In the genomic region with DNA sequence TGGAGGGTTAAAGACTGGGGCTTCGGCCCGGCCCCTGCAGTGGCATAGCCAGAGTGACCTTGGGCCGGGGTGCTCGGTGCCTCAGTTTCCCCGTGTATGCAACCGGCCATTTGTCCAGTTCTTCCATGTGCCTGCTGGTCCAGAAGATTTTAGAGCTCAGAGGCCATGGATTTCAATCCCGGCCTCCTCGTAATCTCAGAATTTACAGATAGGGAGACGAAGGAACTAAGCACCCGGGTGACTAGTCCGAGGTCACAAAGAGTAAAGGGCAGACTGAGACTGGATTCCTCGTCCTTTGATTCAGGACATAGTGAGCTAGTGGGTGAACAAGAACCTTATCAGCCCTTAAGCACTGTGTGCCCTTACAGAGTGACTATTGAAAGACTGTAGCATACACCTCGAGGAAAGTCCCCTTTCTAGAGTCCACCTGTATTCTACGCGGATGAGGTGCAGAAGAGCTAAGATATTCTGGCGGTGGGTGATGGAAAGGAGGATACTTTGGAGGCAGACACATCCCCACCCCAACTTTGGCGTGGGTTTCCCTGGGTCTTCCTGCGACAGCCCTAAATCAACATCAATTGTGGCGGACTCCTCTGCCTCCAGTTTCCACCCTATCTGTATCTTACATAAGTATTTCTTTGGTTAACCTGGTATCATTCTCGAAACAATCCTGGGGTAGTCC, we compare ENCODE assay signal across 8 cellular contexts. TPM values are rescaled to one million over a fixed set of nuclear protein-coding genes. Genes with fewer than 3 reads are reported as not detected.
DNase-seq lines count a peak whose midpoint lies in the region; ATAC-seq and TF ChIP-seq lines count a peak whose summit lies in the region.

No MANE protein-coding gene starts in this region.

- no peaks in the 10 kb centered on the region for H3K9me3 Mint-ChIP-seq in stimulated activated naive CD8-positive, alpha-beta T cell treated with anti-CD3 and anti-CD28 coated beads, Interleukin-15, Interleukin-2, amounts not matched to agents 100 ng/mL and 50 ng/mL, for 24 hours
- H3K9me3 Mint-ChIP-seq in activated T-cell treated with anti-CD3 and anti-CD28 coated beads, Interleukin-2, amount 50 U/mL, for 4 hours: no peaks in the 10 kb centered on the region

- H3K36me3 ChIP-seq in left ventricle myocardium inferior (peaks cover 9% of the 10 kb centered on the region), sigmoid colon (no peaks in the 10 kb centered on the region)

- no peak for TF ChIP-seq EP300 in sigmoid colon (IDR thresholded peaks at IDR 0.05)

- H3K9me3 ChIP-seq in left ventricle myocardium inferior (replicated peaks) (no peaks in the 10 kb centered on the region), sigmoid colon (no peaks in the 10 kb centered on the region)

- peak overlapping the region; percentile 98 for H3K4me3 Mint-ChIP-seq in stimulated activated naive CD8-positive, alpha-beta T cell treated with anti-CD3 and anti-CD28 coated beads, Interleukin-15, Interleukin-2, amounts not matched to agents 100 ng/mL and 50 ng/mL, for 24 hours
- H3K4me3 Mint-ChIP-seq in activated T-cell treated with anti-CD3 and anti-CD28 coated beads, Interleukin-2, amount 50 U/mL, for 4 hours: peak overlapping the region; percentile 97

- TF ChIP-seq CTCF in left ventricle myocardium inferior (IDR thresholded peaks at IDR 0.05; ENCODE audit: borderline replicate concordance) (no peak), sigmoid colon (IDR thresholded peaks at IDR 0.05) (no peak)

- H3K27me3 Mint-ChIP-seq in stimulated activated naive CD8-positive, alpha-beta T cell treated with anti-CD3 and anti-CD28 coated beads, Interleukin-15, Interleukin-2, amounts not matched to agents 100 ng/mL and 50 ng/mL, for 24 hours: no peaks in the 10 kb centered on the region
- no peaks in the 10 kb centered on the region for H3K27me3 Mint-ChIP-seq in activated T-cell treated with anti-CD3 and anti-CD28 coated beads, Interleukin-2, amount 50 U/mL, for 4 hours (ENCODE audit: low read depth)

- WGBS in sigmoid colon, 2 donors: 3 to 16% methylated on average over 20 of the region's 20 CpGs

- H3K4me1 ChIP-seq in left ventricle myocardium inferior (peaks cover 83% of the 10 kb centered on the region), sigmoid colon (peaks cover 0 to 46% (median 28%) of the 10 kb centered on the region in 4 donors)

- H3K36me3 Mint-ChIP-seq in stimulated activated naive CD8-positive, alpha-beta T cell treated with anti-CD3 and anti-CD28 coated beads, Interleukin-15, Interleukin-2, amounts not matched to agents 100 ng/mL and 50 ng/mL, for 24 hours (ENCODE audit: low read depth): peaks cover 15% of the 10 kb centered on the region
- peaks cover 4% of the 10 kb centered on the region for H3K36me3 Mint-ChIP-seq in activated T-cell treated with anti-CD3 and anti-CD28 coated beads, Interleukin-2, amount 50 U/mL, for 4 hours (ENCODE audit: insufficient read depth)

- ATAC-seq in stimulated activated naive CD8-positive, alpha-beta T cell treated with anti-CD3 and anti-CD28 coated beads, Interleukin-15, Interleukin-2, amounts not matched to agents 100 U/mL and 50 U/mL, for 24 hours: no peak
- no peak for ATAC-seq in activated T-cell treated with anti-CD3 and anti-CD28 coated beads, Interleukin-2, amount 50 U/mL, for 4 hours
- no peak for ATAC-seq in HG02571 (IDR thresholded peaks at IDR 0.05; ENCODE audit: unreplicated experiment)
- ATAC-seq in HG03159 (IDR thresholded peaks at IDR 0.05; ENCODE audit: unreplicated experiment): no peak

- H3K27ac ChIP-seq in left ventricle myocardium inferior (replicated peaks) (peak overlapping the region; percentile 92), sigmoid colon (peak overlapping the region; percentile 81 to 89 (median 87))

- peaks cover 44% of the 10 kb centered on the region for H3K4me1 Mint-ChIP-seq in stimulated activated naive CD8-positive, alpha-beta T cell treated with anti-CD3 and anti-CD28 coated beads, Interleukin-15, Interleukin-2, amounts not matched to agents 100 ng/mL and 50 ng/mL, for 24 hours (ENCODE audit: low read depth)
- peaks cover 37% of the 10 kb centered on the region for H3K4me1 Mint-ChIP-seq in activated T-cell treated with anti-CD3 and anti-CD28 coated beads, Interleukin-2, amount 50 U/mL, for 4 hours (ENCODE audit: low read depth)

- peak overlapping the region; percentile 87 for H3K4me3 ChIP-seq in left ventricle myocardium inferior
- peak overlapping the region; percentile 61 to 76 (median 66) for H3K4me3 ChIP-seq in sigmoid colon

- no peaks in the 10 kb centered on the region for H3K27me3 ChIP-seq in left ventricle myocardium inferior (ENCODE audit: low read depth)
- H3K27me3 ChIP-seq in sigmoid colon: no peaks in the 10 kb centered on the region

- intact Hi-C loops in left ventricle myocardium inferior (cut with micrococcal nuclease) (no loop called here), sigmoid colon (cut with DNase I) (loop anchor here (1.0 to 5.0 kb wide), 3 partner anchors 53 to 190 kb away; a partner anchor contains a TSS)

- DNase-seq in stimulated activated naive CD8-positive, alpha-beta T cell treated with anti-CD3 and anti-CD28 coated beads, Interleukin-15, Interleukin-2, amounts not matched to agents 100 U/mL and 50 U/mL, for 24 hours: no peak
- no peak for DNase-seq in activated T-cell treated with anti-CD3 and anti-CD28 coated beads, Interleukin-2, amount 50 U/mL, for 4 hours
- no peak for DNase-seq in left ventricle myocardium inferior
- DNase-seq in sigmoid colon: no peak
- no peak for DNase-seq in islet precursor cell

- TF ChIP-seq POLR2A in sigmoid colon (IDR thresholded peaks at IDR 0.05): no peak

- H3K27ac Mint-ChIP-seq in stimulated activated naive CD8-positive, alpha-beta T cell treated with anti-CD3 and anti-CD28 coated beads, Interleukin-15, Interleukin-2, amounts not matched to agents 100 ng/mL and 50 ng/mL, for 24 hours: peak overlapping the region; percentile 96

RNA-seq across cellular contexts. Expression of a gene that starts 0.6 kb away (rescaled TPM):
- 10 to 100 TPM in 2 of 3 donors, 1 to 10 TPM in 1; 9.8 to 14.5 (median 14.2) TPM for total RNA-seq in activated T-cell treated with anti-CD3 and anti-CD28 coated beads, Interleukin-2, amount 50 U/mL, for 4 hours
- 12.6 TPM for total RNA-seq in left ventricle myocardium inferior
- total RNA-seq in sigmoid colon: 1 to 10 TPM; 7.1 to 9.6 (median 8.6) TPM
- polyA plus RNA-seq in sigmoid colon: 10 to 100 TPM in 2 of 3 donors, 1 to 10 TPM in 1; 4.2 to 28.0 (median 12.0) TPM

RNA-seq across cellular contexts. Expression of a gene that starts 0.9 kb away (rescaled TPM):
- total RNA-seq in activated T-cell treated with anti-CD3 and anti-CD28 coated beads, Interleukin-2, amount 50 U/mL, for 4 hours: 10 to 100 TPM; 23.8 to 25.9 (median 24.2) TPM
- total RNA-seq in left ventricle myocardium inferior (19.0 TPM), sigmoid colon (10 to 100 TPM; 18.8 to 22.5 (median 20.9) TPM)
- polyA plus RNA-seq in sigmoid colon: 10 to 100 TPM in 1 of 3 donors, 1 to 10 TPM in 2; 7.2 to 16.5 (median 9.5) TPM

RNA-seq across cellular contexts. Expression of a gene that starts 53.4 kb away (rescaled TPM):
- total RNA-seq in activated T-cell treated with anti-CD3 and anti-CD28 coated beads, Interleukin-2, amount 50 U/mL, for 4 hours: 10 to 100 TPM; 53.7 to 64.8 (median 60.3) TPM
- total RNA-seq in left ventricle myocardium inferior (37.0 TPM), sigmoid colon (10 to 100 TPM; 57.1 to 71.7 (median 66.2) TPM)
- polyA plus RNA-seq in sigmoid colon: 10 to 100 TPM; 33.8 to 74.5 (median 64.5) TPM

RNA-seq across cellular contexts. Expression of a gene that starts 53.5 kb away (rescaled TPM):
- 10 to 100 TPM; 63.8 to 70.8 (median 65.1) TPM for total RNA-seq in activated T-cell treated with anti-CD3 and anti-CD28 coated beads, Interleukin-2, amount 50 U/mL, for 4 hours
- total RNA-seq in left ventricle myocardium inferior (11.2 TPM), sigmoid colon (10 to 100 TPM; 12.7 to 21.4 (median 14.1) TPM)
- 10 to 100 TPM in 1 of 3 donors, 1 to 10 TPM in 2; 7.9 to 15.5 (median 9.0) TPM for polyA plus RNA-seq in sigmoid colon
